Comparison of ENCODE assay signal across 19 cellular contexts in genomic region chr2:239774933-239775622, GRCh38.
A peak's percentile ranks its signal among the peaks of the same experiment; 100 is the strongest.
DNase-seq lines count a peak whose midpoint lies in the region; ATAC-seq and TF ChIP-seq lines count a peak whose summit lies in the region.
"Had no signal": no experiment of that assay in that cellular context is flagged by ENCODE, and none has a peak within 500 bp of the region (broad histone marks: within the 10 kb centered on the region; RNA-seq: fewer than 3 reads in every experiment).

No MANE protein-coding gene starts in this region.

- intact Hi-C loops in stomach (cut with DNase I; ENCODE audit: low total_unique reads), result no loop called here

- H3K4me3 Mint-ChIP-seq in glutamatergic neuron (ENCODE audit: unreplicated experiment), result no peak overlapping the region

- H3K36me3 Mint-ChIP-seq in glutamatergic neuron (ENCODE audit: unreplicated experiment), result no peaks in the 10 kb centered on the region

- H3K4me1 ChIP-seq in DND-41 (ENCODE audit: insufficient read depth, low read length) (no peaks in the 10 kb centered on the region), stomach (no peaks in the 10 kb centered on the region)

- H3K9me3 ChIP-seq in DND-41 (ENCODE audit: insufficient read depth, low read length, severe bottlenecking), result peaks cover 10% of the 10 kb centered on the region
- H3K9me3 ChIP-seq in stomach, result peaks cover 0 to 22% (median 17%) of the 10 kb centered on the region in 4 donors

- H3K4me3 ChIP-seq in DND-41 (ENCODE audit: low read depth in 1 of 2, low read length in 2 of 2) (no peak overlapping the region), stomach (no peak overlapping the region)

- no peak for TF ChIP-seq EP300 in stomach (IDR thresholded peaks at IDR 0.05)

- H3K27ac Mint-ChIP-seq in glutamatergic neuron (ENCODE audit: unreplicated experiment), result no peak overlapping the region

- H3K36me3 ChIP-seq in DND-41 (ENCODE audit: insufficient read depth, low read length) (no peaks in the 10 kb centered on the region), stomach (no peaks in the 10 kb centered on the region)

- no peak overlapping the region for H2AFZ ChIP-seq in DND-41 (ENCODE audit: low read depth, low read length)

- no peaks in the 10 kb centered on the region for H3K79me2 ChIP-seq in DND-41 (ENCODE audit: insufficient read depth, low read length)

- peak; percentile 25 for DNase-seq in activated CD8-positive, alpha-beta memory T cell treated with anti-CD3 and anti-CD28 coated beads, Interleukin-2, amount 50 U/mL, for 48 hours
- no peak for DNase-seq in activated CD8-positive, alpha-beta memory T cell treated with anti-CD3 and anti-CD28 coated beads for 24 hours
- no peak for DNase-seq in DND-41
- peak; percentile 33 for DNase-seq in left lobe of liver (ENCODE audit: low spot score)
- peak; percentile 17 for DNase-seq in stomach
- no peak for DNase-seq in glutamatergic neuron
- DNase-seq: DMS 273 treated with DMSO at 0.1 percent for 48 hours, GF-D8, GOT3, KG1, NCI-H1048, NCI-H146, NCI-H2081 treated with DMSO at 0.1 percent for 48 hours, NCI-H510A treated with DMSO at 0.1 percent for 48 hours, NCI-H82, PC-3 had no signal

- H3K9ac ChIP-seq in DND-41 (ENCODE audit: low read depth, low read length), result no peak overlapping the region

- no peak for TF ChIP-seq CTCF in DND-41 (IDR thresholded peaks at IDR 0.05; ENCODE audit: borderline replicate concordance, extremely low read depth, low read length, poor library complexity, severe bottlenecking)
- no peak for TF ChIP-seq CTCF in stomach (IDR thresholded peaks at IDR 0.05)
- no peak for TF ChIP-seq CTCF in glutamatergic neuron (IDR thresholded peaks at IDR 0.05; ENCODE audit: partially characterized antibody, unreplicated experiment)

- no peak overlapping the region for H3K4me2 ChIP-seq in DND-41 (ENCODE audit: insufficient read depth, low read length)

- no peak overlapping the region for H3K27ac ChIP-seq in DND-41 (ENCODE audit: low read length)
- no peak overlapping the region for H3K27ac ChIP-seq in stomach
- H3K27ac ChIP-seq: RWPE1 had no signal

- H4K20me1 ChIP-seq in DND-41 (ENCODE audit: insufficient read depth, low read length), result no peaks in the 10 kb centered on the region

- peaks cover 9% of the 10 kb centered on the region for H3K27me3 Mint-ChIP-seq in glutamatergic neuron (ENCODE audit: unreplicated experiment)

- no peaks in the 10 kb centered on the region for H3K27me3 ChIP-seq in DND-41 (ENCODE audit: insufficient read depth, low read length, poor library complexity)
- peaks cover 0 to 26% (median 0%) of the 10 kb centered on the region in 3 donors for H3K27me3 ChIP-seq in stomach

- 78 to 86% (median 83%) methylated on average over 17 of the region's 17 CpGs for WGBS in stomach, 5 donors

- peaks cover 14% of the 10 kb centered on the region for H3K9me3 Mint-ChIP-seq in glutamatergic neuron (ENCODE audit: unreplicated experiment)

- ATAC-seq in DND-41 (ENCODE audit: insufficient read depth, low read depth) (peak; percentile 41; the same call in 1 of the 3 replicates), left lobe of liver (no peak), GM21786 (IDR thresholded peaks at IDR 0.05; ENCODE audit: unreplicated experiment) (no peak), GM18858 (IDR thresholded peaks at IDR 0.05; ENCODE audit: unreplicated experiment) (no peak)
- ATAC-seq: PC-3 had no signal

- H3K4me1 Mint-ChIP-seq in glutamatergic neuron (ENCODE audit: low read depth, unreplicated experiment), result no peaks in the 10 kb centered on the region

- TF ChIP-seq POLR2A in stomach (IDR thresholded peaks at IDR 0.05), result no peak

Comparison
In these comparisons a context has a peak if more than half of its experiments do, and no peak if none do; other contexts are left out.
1. DNase-seq: peak in activated CD8-positive, alpha-beta memory T cell treated with anti-CD3 and anti-CD28 coated beads, Interleukin-2, amount 50 U/mL, for 48 hours (single experiment), left lobe of liver (single experiment) and stomach (single experiment); none in activated CD8-positive, alpha-beta memory T cell treated with anti-CD3 and anti-CD28 coated beads for 24 hours (single experiment), DND-41 (single experiment) and glutamatergic neuron (single experiment).